1 cellular context compared by ENCODE assay signal in the genomic region with DNA sequence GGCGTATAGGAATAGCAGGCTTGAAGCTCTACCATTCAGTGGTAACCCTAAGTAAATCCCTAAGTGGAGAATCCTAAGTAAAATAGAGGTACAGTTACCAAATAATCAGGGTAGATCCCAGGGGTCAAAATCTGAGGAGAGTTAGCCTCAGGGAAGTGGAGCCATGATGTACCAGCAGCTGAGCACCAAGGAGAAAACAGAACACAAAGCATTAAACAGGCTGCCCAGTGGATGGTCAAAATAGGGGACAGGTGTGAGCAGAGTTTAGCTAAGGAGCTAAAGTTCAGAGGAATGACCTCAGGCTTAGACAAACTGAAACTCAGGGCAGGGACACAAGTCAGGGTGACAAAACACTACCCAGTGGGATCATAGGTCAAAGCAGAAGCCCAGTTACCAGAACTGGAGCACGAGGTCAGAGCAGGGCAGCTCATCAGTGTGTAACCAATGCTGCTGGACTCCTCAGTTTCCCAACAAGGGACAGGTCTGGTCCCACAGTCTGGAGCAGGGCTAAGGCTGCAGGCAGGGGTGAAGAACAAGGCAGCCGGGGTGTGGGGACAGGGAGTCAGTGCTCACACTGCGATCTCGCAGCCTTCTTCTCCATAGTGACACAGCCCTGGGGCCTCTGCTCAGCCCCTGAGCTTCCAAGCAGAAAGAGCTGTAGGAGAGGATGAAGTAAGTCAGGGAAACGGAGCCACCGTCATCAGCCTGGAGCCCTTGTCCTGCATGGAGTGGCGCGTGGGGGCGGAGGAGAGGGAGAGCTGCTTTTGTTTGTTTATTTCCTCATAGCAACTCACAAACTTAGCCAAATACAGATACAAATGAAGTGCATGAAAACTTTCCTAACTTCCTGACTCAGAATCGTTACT.
TF ChIP-seq lines count a peak whose summit lies in the region.

No MANE protein-coding gene starts in this region.

TF ChIP-seq in HepG2, 621 proteins besides CTCF, POLR2A, EP300 and RAD21 (continued from another document and continues in another):
- TF ChIP-seq, protein P1, sequence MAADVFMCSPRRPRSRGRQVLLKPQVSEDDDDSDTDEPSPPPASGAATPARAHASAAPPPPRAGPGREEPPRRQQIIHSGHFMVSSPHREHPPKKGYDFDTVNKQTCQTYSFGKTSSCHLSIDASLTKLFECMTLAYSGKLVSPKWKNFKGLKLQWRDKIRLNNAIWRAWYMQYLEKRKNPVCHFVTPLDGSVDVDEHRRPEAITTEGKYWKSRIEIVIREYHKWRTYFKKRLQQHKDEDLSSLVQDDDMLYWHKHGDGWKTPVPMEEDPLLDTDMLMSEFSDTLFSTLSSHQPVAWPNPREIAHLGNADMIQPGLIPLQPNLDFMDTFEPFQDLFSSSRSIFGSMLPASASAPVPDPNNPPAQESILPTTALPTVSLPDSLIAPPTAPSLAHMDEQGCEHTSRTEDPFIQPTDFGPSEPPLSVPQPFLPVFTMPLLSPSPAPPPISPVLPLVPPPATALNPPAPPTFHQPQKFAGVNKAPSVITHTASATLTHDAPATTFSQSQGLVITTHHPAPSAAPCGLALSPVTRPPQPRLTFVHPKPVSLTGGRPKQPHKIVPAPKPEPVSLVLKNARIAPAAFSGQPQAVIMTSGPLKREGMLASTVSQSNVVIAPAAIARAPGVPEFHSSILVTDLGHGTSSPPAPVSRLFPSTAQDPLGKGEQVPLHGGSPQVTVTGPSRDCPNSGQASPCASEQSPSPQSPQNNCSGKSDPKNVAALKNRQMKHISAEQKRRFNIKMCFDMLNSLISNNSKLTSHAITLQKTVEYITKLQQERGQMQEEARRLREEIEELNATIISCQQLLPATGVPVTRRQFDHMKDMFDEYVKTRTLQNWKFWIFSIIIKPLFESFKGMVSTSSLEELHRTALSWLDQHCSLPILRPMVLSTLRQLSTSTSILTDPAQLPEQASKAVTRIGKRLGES (CRISPR knock-in tag; IDR thresholded peaks at IDR 0.05; ENCODE audit: borderline replicate concordance) = peak; percentile 50; the same call in 1 of the 2 replicates
- TF ChIP-seq MATR3 (CRISPR knock-in tag; IDR thresholded peaks at IDR 0.05) (no peak), RARA (CRISPR knock-in tag; IDR thresholded peaks at IDR 0.05) (peak; percentile 97), ZFP62 (CRISPR knock-in tag; IDR thresholded peaks at IDR 0.05) (no peak), JUN (CRISPR knock-in tag; IDR thresholded peaks at IDR 0.05) (peak; percentile 100), ZFAT (CRISPR knock-in tag; conservative IDR thresholded peaks at IDR 0.05) (no peak), ATF7-NPFF (CRISPR knock-in tag; IDR thresholded peaks at IDR 0.05; ENCODE audit: low read depth) (no peak), ISX (CRISPR knock-in tag; conservative IDR thresholded peaks at IDR 0.05) (no peak), ZBTB8A (CRISPR knock-in tag; IDR thresholded peaks at IDR 0.05; ENCODE audit: borderline replicate concordance, low read depth) (0 out of 2 replicates have a peak, but pooled peaks have one; percentile 29), AHR (CRISPR knock-in tag; IDR thresholded peaks at IDR 0.05) (peak; percentile 61; the same call in 1 of the 2 replicates), ERF (CRISPR knock-in tag; IDR thresholded peaks at IDR 0.05) (peak; percentile 99), TEAD3 (CRISPR knock-in tag; optimal IDR thresholded peaks at IDR 0.05; ENCODE audit: borderline replicate concordance) (peak; percentile 75), RFXAP (CRISPR knock-in tag; IDR thresholded peaks at IDR 0.05; ENCODE audit: borderline replicate concordance) (peak; percentile 83; the same call in 1 of the 2 replicates), ZSCAN22 (CRISPR knock-in tag; IDR thresholded peaks at IDR 0.05) (no peak; the same call in 1 of the 2 replicates), HOXD1 (CRISPR knock-in tag; IDR thresholded peaks at IDR 0.05) (0 out of 2 replicates have a peak, but pooled peaks have one; percentile 48), KDM6A (CRISPR knock-in tag; IDR thresholded peaks at IDR 0.05; ENCODE audit: low read depth) (peak; percentile 93), GATA4 (IDR thresholded peaks at IDR 0.05; ENCODE audit: borderline replicate concordance, low read depth) (peak; percentile 83), RFX5 (IDR thresholded peaks at IDR 0.05; ENCODE audit: low read depth, low read length) (0 out of 2 replicates have a peak, but pooled peaks have one; percentile 3), EZH2 (conservative IDR thresholded peaks at IDR 0.05; ENCODE audit: low read depth, low read length) (no peak), NBN (conservative IDR thresholded peaks at IDR 0.05) (no peak), NCOA1 (CRISPR knock-in tag; IDR thresholded peaks at IDR 0.05) (peak; percentile 99), SIN3A (IDR thresholded peaks at IDR 0.05; ENCODE audit: borderline replicate concordance, low read depth, low read length) (no peak), SMYD3 (CRISPR knock-in tag; IDR thresholded peaks at IDR 0.05) (peak; percentile 82; the same call in 1 of the 2 replicates)
- TF ChIP-seq, protein P2, sequence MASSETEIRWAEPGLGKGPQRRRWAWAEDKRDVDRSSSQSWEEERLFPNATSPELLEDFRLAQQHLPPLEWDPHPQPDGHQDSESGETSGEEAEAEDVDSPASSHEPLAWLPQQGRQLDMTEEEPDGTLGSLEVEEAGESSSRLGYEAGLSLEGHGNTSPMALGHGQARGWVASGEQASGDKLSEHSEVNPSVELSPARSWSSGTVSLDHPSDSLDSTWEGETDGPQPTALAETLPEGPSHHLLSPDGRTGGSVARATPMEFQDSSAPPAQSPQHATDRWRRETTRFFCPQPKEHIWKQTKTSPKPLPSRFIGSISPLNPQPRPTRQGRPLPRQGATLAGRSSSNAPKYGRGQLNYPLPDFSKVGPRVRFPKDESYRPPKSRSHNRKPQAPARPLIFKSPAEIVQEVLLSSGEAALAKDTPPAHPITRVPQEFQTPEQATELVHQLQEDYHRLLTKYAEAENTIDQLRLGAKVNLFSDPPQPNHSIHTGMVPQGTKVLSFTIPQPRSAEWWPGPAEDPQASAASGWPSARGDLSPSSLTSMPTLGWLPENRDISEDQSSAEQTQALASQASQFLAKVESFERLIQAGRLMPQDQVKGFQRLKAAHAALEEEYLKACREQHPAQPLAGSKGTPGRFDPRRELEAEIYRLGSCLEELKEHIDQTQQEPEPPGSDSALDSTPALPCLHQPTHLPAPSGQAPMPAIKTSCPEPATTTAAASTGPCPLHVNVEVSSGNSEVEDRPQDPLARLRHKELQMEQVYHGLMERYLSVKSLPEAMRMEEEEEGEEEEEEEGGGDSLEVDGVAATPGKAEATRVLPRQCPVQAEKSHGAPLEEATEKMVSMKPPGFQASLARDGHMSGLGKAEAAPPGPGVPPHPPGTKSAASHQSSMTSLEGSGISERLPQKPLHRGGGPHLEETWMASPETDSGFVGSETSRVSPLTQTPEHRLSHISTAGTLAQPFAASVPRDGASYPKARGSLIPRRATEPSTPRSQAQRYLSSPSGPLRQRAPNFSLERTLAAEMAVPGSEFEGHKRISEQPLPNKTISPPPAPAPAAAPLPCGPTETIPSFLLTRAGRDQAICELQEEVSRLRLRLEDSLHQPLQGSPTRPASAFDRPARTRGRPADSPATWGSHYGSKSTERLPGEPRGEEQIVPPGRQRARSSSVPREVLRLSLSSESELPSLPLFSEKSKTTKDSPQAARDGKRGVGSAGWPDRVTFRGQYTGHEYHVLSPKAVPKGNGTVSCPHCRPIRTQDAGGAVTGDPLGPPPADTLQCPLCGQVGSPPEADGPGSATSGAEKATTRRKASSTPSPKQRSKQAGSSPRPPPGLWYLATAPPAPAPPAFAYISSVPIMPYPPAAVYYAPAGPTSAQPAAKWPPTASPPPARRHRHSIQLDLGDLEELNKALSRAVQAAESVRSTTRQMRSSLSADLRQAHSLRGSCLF (CRISPR knock-in tag; IDR thresholded peaks at IDR 0.05; ENCODE audit: borderline replicate concordance) = no peak
- TF ChIP-seq, protein P3, sequence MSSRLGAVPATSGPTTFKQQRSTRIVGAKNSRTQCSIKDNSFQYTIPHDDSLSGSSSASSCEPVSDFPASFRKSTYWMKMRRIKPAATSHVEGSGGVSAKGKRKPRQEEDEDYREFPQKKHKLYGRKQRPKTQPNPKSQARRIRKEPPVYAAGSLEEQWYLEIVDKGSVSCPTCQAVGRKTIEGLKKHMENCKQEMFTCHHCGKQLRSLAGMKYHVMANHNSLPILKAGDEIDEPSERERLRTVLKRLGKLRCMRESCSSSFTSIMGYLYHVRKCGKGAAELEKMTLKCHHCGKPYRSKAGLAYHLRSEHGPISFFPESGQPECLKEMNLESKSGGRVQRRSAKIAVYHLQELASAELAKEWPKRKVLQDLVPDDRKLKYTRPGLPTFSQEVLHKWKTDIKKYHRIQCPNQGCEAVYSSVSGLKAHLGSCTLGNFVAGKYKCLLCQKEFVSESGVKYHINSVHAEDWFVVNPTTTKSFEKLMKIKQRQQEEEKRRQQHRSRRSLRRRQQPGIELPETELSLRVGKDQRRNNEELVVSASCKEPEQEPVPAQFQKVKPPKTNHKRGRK (CRISPR knock-in tag; IDR thresholded peaks at IDR 0.05) = peak; percentile 52; the same call in 1 of the 2 replicates
- TF ChIP-seq, protein P4, sequence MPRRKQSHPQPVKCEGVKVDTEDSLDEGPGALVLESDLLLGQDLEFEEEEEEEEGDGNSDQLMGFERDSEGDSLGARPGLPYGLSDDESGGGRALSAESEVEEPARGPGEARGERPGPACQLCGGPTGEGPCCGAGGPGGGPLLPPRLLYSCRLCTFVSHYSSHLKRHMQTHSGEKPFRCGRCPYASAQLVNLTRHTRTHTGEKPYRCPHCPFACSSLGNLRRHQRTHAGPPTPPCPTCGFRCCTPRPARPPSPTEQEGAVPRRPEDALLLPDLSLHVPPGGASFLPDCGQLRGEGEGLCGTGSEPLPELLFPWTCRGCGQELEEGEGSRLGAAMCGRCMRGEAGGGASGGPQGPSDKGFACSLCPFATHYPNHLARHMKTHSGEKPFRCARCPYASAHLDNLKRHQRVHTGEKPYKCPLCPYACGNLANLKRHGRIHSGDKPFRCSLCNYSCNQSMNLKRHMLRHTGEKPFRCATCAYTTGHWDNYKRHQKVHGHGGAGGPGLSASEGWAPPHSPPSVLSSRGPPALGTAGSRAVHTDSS (CRISPR knock-in tag; conservative IDR thresholded peaks at IDR 0.05) = no peak
- TF ChIP-seq, protein P5, sequence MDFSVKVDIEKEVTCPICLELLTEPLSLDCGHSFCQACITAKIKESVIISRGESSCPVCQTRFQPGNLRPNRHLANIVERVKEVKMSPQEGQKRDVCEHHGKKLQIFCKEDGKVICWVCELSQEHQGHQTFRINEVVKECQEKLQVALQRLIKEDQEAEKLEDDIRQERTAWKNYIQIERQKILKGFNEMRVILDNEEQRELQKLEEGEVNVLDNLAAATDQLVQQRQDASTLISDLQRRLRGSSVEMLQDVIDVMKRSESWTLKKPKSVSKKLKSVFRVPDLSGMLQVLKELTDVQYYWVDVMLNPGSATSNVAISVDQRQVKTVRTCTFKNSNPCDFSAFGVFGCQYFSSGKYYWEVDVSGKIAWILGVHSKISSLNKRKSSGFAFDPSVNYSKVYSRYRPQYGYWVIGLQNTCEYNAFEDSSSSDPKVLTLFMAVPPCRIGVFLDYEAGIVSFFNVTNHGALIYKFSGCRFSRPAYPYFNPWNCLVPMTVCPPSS (IDR thresholded peaks at IDR 0.05) = no peak
- TF ChIP-seq, protein P6, sequence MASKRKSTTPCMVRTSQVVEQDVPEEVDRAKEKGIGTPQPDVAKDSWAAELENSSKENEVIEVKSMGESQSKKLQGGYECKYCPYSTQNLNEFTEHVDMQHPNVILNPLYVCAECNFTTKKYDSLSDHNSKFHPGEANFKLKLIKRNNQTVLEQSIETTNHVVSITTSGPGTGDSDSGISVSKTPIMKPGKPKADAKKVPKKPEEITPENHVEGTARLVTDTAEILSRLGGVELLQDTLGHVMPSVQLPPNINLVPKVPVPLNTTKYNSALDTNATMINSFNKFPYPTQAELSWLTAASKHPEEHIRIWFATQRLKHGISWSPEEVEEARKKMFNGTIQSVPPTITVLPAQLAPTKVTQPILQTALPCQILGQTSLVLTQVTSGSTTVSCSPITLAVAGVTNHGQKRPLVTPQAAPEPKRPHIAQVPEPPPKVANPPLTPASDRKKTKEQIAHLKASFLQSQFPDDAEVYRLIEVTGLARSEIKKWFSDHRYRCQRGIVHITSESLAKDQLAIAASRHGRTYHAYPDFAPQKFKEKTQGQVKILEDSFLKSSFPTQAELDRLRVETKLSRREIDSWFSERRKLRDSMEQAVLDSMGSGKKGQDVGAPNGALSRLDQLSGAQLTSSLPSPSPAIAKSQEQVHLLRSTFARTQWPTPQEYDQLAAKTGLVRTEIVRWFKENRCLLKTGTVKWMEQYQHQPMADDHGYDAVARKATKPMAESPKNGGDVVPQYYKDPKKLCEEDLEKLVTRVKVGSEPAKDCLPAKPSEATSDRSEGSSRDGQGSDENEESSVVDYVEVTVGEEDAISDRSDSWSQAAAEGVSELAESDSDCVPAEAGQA (IDR thresholded peaks at IDR 0.05; ENCODE audit: low read depth) = no peak
- TF ChIP-seq, protein P6 (CRISPR knock-in tag; IDR thresholded peaks at IDR 0.05; ENCODE audit: borderline replicate concordance) = no peak
- TF ChIP-seq, protein P7, sequence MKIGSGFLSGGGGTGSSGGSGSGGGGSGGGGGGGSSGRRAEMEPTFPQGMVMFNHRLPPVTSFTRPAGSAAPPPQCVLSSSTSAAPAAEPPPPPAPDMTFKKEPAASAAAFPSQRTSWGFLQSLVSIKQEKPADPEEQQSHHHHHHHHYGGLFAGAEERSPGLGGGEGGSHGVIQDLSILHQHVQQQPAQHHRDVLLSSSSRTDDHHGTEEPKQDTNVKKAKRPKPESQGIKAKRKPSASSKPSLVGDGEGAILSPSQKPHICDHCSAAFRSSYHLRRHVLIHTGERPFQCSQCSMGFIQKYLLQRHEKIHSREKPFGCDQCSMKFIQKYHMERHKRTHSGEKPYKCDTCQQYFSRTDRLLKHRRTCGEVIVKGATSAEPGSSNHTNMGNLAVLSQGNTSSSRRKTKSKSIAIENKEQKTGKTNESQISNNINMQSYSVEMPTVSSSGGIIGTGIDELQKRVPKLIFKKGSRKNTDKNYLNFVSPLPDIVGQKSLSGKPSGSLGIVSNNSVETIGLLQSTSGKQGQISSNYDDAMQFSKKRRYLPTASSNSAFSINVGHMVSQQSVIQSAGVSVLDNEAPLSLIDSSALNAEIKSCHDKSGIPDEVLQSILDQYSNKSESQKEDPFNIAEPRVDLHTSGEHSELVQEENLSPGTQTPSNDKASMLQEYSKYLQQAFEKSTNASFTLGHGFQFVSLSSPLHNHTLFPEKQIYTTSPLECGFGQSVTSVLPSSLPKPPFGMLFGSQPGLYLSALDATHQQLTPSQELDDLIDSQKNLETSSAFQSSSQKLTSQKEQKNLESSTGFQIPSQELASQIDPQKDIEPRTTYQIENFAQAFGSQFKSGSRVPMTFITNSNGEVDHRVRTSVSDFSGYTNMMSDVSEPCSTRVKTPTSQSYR (CRISPR knock-in tag; IDR thresholded peaks at IDR 0.05; ENCODE audit: borderline replicate concordance) = peak; percentile 46; the same call in 1 of the 2 replicates
